ENCODE assay signal across 24 cellular contexts in genomic region chr4:168507178-168507577, GRCh38. TPM values are rescaled to one million over a fixed set of nuclear protein-coding genes. Genes with fewer than 3 reads are reported as not detected.
DNase-seq lines count a peak whose midpoint lies in the region; ATAC-seq and TF ChIP-seq lines count a peak whose summit lies in the region.
"Had no signal": no experiment of that assay in that cellular context is flagged by ENCODE, and none has a peak within 500 bp of the region (broad histone marks: within the 10 kb centered on the region; RNA-seq: fewer than 3 reads in every experiment).

No MANE protein-coding gene starts in this region.

- no peak for ATAC-seq in activated CD4-positive, CD25-positive, alpha-beta regulatory T cell treated with anti-CD3 and anti-CD28 coated beads, Interleukin-2, amount 50 U/mL, for 24 hours
- ATAC-seq: A549 had no signal

- no peaks in the 10 kb centered on the region for H3K27me3 ChIP-seq in Peyer's patch
- H3K27me3 ChIP-seq in left ventricle myocardium inferior (ENCODE audit: low read depth) = no peaks in the 10 kb centered on the region
- no peaks in the 10 kb centered on the region for H3K27me3 ChIP-seq in stomach
- H3K27me3 ChIP-seq: BLaER1 treated with 17β-estradiol and CSF1 and Interleukin-3, amounts not matched to agents 10 nM and 100 nM; MG63 had no signal

- H3K4me3 ChIP-seq in Peyer's patch = no peak overlapping the region
- H3K4me3 ChIP-seq in left ventricle myocardium inferior = no peak overlapping the region
- H3K4me3 ChIP-seq in stomach = no peak overlapping the region
- H3K4me3 ChIP-seq: A549; BLaER1 treated with 17β-estradiol and CSF1 and Interleukin-3, amounts not matched to agents 10 nM and 100 nM; MG63; PC-9; SK-N-MC had no signal

- DNase-seq in Peyer's patch (peak in 2 of 3 donors; percentile 47 to 78), left ventricle myocardium inferior (no peak), mucosa of gallbladder (ENCODE audit: low spot score) (peak; percentile 58), stomach (peak; percentile 52), SHP77 (lab: John Stamatoyannopoulos, UW) (no peak), superior temporal gyrus (ENCODE audit: extremely low spot score) (no peak)
- DNase-seq: AML-193; CD4-positive, alpha-beta T cell; HCEC 1CT; KBM-7; MG63; NCI-H1105 treated with DMSO at 0.1 percent for 48 hours; NCI-H146; NCI-H1930; NCI-H2107; NCI-H524; NCI-H748 treated with DMSO at 0.1 percent for 48 hours; PC-9; RPMI8226; SIG-M5 had no signal

- TF ChIP-seq CTCF in Peyer's patch (IDR thresholded peaks at IDR 0.05) (no peak), left ventricle myocardium inferior (IDR thresholded peaks at IDR 0.05; ENCODE audit: borderline replicate concordance) (no peak), stomach (IDR thresholded peaks at IDR 0.05) (no peak)

- intact Hi-C loops in left ventricle myocardium inferior (cut with micrococcal nuclease) (no loop called here), stomach (cut with DNase I; ENCODE audit: low total_unique reads) (no loop called here)

- H3K9me3 ChIP-seq in Peyer's patch (no peaks in the 10 kb centered on the region), left ventricle myocardium inferior (replicated peaks) (no peaks in the 10 kb centered on the region), stomach (no peaks in the 10 kb centered on the region)
- H3K9me3 ChIP-seq: A549, MG63 had no signal

- H3K27ac ChIP-seq in Peyer's patch (no peak overlapping the region), left ventricle myocardium inferior (replicated peaks) (peak overlapping the region; percentile 61), stomach (no peak overlapping the region)
- H3K27ac ChIP-seq: PC-9, SK-N-MC had no signal

- TF ChIP-seq EP300 in stomach (IDR thresholded peaks at IDR 0.05) = no peak

- TF ChIP-seq POLR2A in Peyer's patch (IDR thresholded peaks at IDR 0.05) (no peak), stomach (IDR thresholded peaks at IDR 0.05) (no peak)

- H3K36me3 ChIP-seq in Peyer's patch (no peaks in the 10 kb centered on the region), left ventricle myocardium inferior (no peaks in the 10 kb centered on the region), stomach (no peaks in the 10 kb centered on the region)
- H3K36me3 ChIP-seq: BLaER1 treated with 17β-estradiol and CSF1 and Interleukin-3, amounts not matched to agents 10 nM and 100 nM; MG63 had no signal

- no peaks in the 10 kb centered on the region for H3K4me1 ChIP-seq in Peyer's patch
- peaks cover 58% of the 10 kb centered on the region for H3K4me1 ChIP-seq in left ventricle myocardium inferior
- H3K4me1 ChIP-seq in stomach = peaks cover 0 to 7% (median 0%) of the 10 kb centered on the region in 4 donors

- WGBS in stomach, 5 donors = 58 to 72% (median 64%) methylated on average over 4 of the region's 4 CpGs

RNA-seq across cellular contexts. Expression of gene PALLD, which starts 10.3 kb away (rescaled TPM):
- total RNA-seq in Peyer's patch (100 to 1,000 TPM in 1 of 4 donors, 10 to 100 TPM in 3; 68.0 to 175 (median 78.4) TPM), left ventricle myocardium inferior (871 TPM), mucosa of gallbladder (250 TPM), stomach (100 to 1,000 TPM; 204 to 984 (median 301) TPM)
- polyA plus RNA-seq in stomach = 100 to 1,000 TPM in 1 of 3 donors, 10 to 100 TPM in 2; 75.9 to 105 (median 85.8) TPM

RNA-seq across cellular contexts. Expression of gene DDX60L, which starts 26.9 kb away (rescaled TPM):
- 10 to 100 TPM; 18.4 to 68.7 (median 47.2) TPM for total RNA-seq in Peyer's patch
- total RNA-seq in left ventricle myocardium inferior = 11.4 TPM
- 16.2 TPM for total RNA-seq in mucosa of gallbladder
- 10 to 100 TPM; 14.6 to 44.4 (median 23.0) TPM for total RNA-seq in stomach
- 10 to 100 TPM in 1 of 3 donors, 1 to 10 TPM in 2; 4.2 to 13.1 (median 6.2) TPM for polyA plus RNA-seq in stomach

Comparison
In these comparisons a context has a peak if more than half of its experiments do, and no peak if none do; other contexts are left out.
1. DNase-seq: peak in Peyer's patch (2 of 3), mucosa of gallbladder (single experiment) and stomach (single experiment); none in left ventricle myocardium inferior (single experiment), SHP77 (0 of 2) and superior temporal gyrus (single experiment).